Comparison of ENCODE assay signal across 18 cellular contexts in genomic region chr5:152331718-152332117, GRCh38.
DNase-seq lines count a peak whose midpoint lies in the region; ATAC-seq and TF ChIP-seq lines count a peak whose summit lies in the region.
"Had no signal": no experiment of that assay in that cellular context is flagged by ENCODE, and none has a peak within 500 bp of the region (broad histone marks: within the 10 kb centered on the region; RNA-seq: fewer than 3 reads in every experiment).

No MANE protein-coding gene starts in this region.

- no peak for TF ChIP-seq CTCF in endothelial cell (IDR thresholded peaks at IDR 0.05; ENCODE audit: unreplicated experiment)

- H3K4me3 Mint-ChIP-seq in activated CD4-positive, alpha-beta T cell treated with anti-CD3 and anti-CD28 coated beads, Interleukin-2, amount 10 ng/mL, durations not matched to agents 24 days and 14 days = no peak overlapping the region
- no peak overlapping the region for H3K4me3 Mint-ChIP-seq in activated CD4-positive, alpha-beta T cell treated with anti-CD3 and anti-CD28 coated beads for 36 hours
- no peak overlapping the region for H3K4me3 Mint-ChIP-seq in endothelial cell (ENCODE audit: unreplicated experiment)

- peak; percentile 11 for DNase-seq in activated CD4-positive, alpha-beta T cell treated with anti-CD3 and anti-CD28 coated beads, Interleukin-2, amount 10 ng/mL, durations not matched to agents 24 days and 14 days
- no peak for DNase-seq in activated CD4-positive, alpha-beta T cell treated with anti-CD3 and anti-CD28 coated beads for 36 hours
- peak; percentile 14 for DNase-seq in HT1080 (ENCODE audit: low read depth)
- no peak for DNase-seq in endothelial cell (ENCODE audit: low spot score)
- no peak for DNase-seq in COLO829 (ENCODE audit: low spot score)
- no peak for DNase-seq in NCI-H2196 (lab: John Stamatoyannopoulos, UW; ENCODE audit: unreplicated experiment)
- DNase-seq: COR-L47; DMS79; KG1; NCI-H1092 treated with DMSO at 0.1 percent for 48 hours; NCI-H146; NCI-H2029 treated with DMSO at 0.1 percent for 48 hours; NCI-H2171; NCI-H69; NK-92 treated with Interleukin-12 subunit alpha and Interleukin-12 subunit beta, amount 100 ng/mL, for 24 hours had no signal

- no peak for ATAC-seq in activated CD4-positive, alpha-beta T cell treated with anti-CD3 and anti-CD28 coated beads for 36 hours
- ATAC-seq in GM21786 (IDR thresholded peaks at IDR 0.05; ENCODE audit: unreplicated experiment) = no peak
- ATAC-seq: GM12878, HCT116 had no signal

- H3K27ac Mint-ChIP-seq in activated CD4-positive, alpha-beta T cell treated with anti-CD3 and anti-CD28 coated beads, Interleukin-2, amount 10 ng/mL, durations not matched to agents 24 days and 14 days = no peak overlapping the region
- no peak overlapping the region for H3K27ac Mint-ChIP-seq in activated CD4-positive, alpha-beta T cell treated with anti-CD3 and anti-CD28 coated beads for 36 hours
- H3K27ac Mint-ChIP-seq in endothelial cell (ENCODE audit: unreplicated experiment) = peak overlapping the region; percentile 72

- intact Hi-C loops in activated CD4-positive, alpha-beta T cell treated with anti-CD3 and anti-CD28 coated beads, Interleukin-2, amount 10 ng/mL, durations not matched to agents 24 days and 14 days (cut with micrococcal nuclease) = no loop called here
- intact Hi-C loops in activated CD4-positive, alpha-beta T cell treated with anti-CD3 and anti-CD28 coated beads for 36 hours (cut with DNase I, micrococcal nuclease) = no loop called here

- H3K4me1 Mint-ChIP-seq in activated CD4-positive, alpha-beta T cell treated with anti-CD3 and anti-CD28 coated beads, Interleukin-2, amount 10 ng/mL, durations not matched to agents 24 days and 14 days = no peaks in the 10 kb centered on the region
- no peaks in the 10 kb centered on the region for H3K4me1 Mint-ChIP-seq in activated CD4-positive, alpha-beta T cell treated with anti-CD3 and anti-CD28 coated beads for 36 hours
- peaks cover 14% of the 10 kb centered on the region for H3K4me1 Mint-ChIP-seq in endothelial cell (ENCODE audit: unreplicated experiment)

- POLR2A ChIA-PET in activated CD4-positive, alpha-beta T cell treated with anti-CD3 and anti-CD28 coated beads for 36 hours (lab: Charles Lee) = no interaction called here

- H3K36me3 Mint-ChIP-seq in activated CD4-positive, alpha-beta T cell treated with anti-CD3 and anti-CD28 coated beads, Interleukin-2, amount 10 ng/mL, durations not matched to agents 24 days and 14 days (ENCODE audit: low read depth) = no peaks in the 10 kb centered on the region
- no peaks in the 10 kb centered on the region for H3K36me3 Mint-ChIP-seq in activated CD4-positive, alpha-beta T cell treated with anti-CD3 and anti-CD28 coated beads for 36 hours (ENCODE audit: low read depth)
- H3K36me3 Mint-ChIP-seq in endothelial cell (ENCODE audit: low read depth, unreplicated experiment) = peaks cover 3% of the 10 kb centered on the region

- CTCF ChIA-PET in activated CD4-positive, alpha-beta T cell treated with anti-CD3 and anti-CD28 coated beads for 36 hours (lab: Charles Lee) = interaction anchor here (0.7 kb wide), 1 partner anchor 21 kb away, joined by 3 read pairs; no protein-coding TSS in a partner anchor

- no peaks in the 10 kb centered on the region for H3K27me3 Mint-ChIP-seq in activated CD4-positive, alpha-beta T cell treated with anti-CD3 and anti-CD28 coated beads, Interleukin-2, amount 10 ng/mL, durations not matched to agents 24 days and 14 days
- H3K27me3 Mint-ChIP-seq in activated CD4-positive, alpha-beta T cell treated with anti-CD3 and anti-CD28 coated beads for 36 hours = peaks cover 3% of the 10 kb centered on the region
- no peaks in the 10 kb centered on the region for H3K27me3 Mint-ChIP-seq in endothelial cell (ENCODE audit: unreplicated experiment)

- H3K9me3 Mint-ChIP-seq in activated CD4-positive, alpha-beta T cell treated with anti-CD3 and anti-CD28 coated beads, Interleukin-2, amount 10 ng/mL, durations not matched to agents 24 days and 14 days = no peaks in the 10 kb centered on the region
- H3K9me3 Mint-ChIP-seq in activated CD4-positive, alpha-beta T cell treated with anti-CD3 and anti-CD28 coated beads for 36 hours (ENCODE audit: low read depth) = no peaks in the 10 kb centered on the region
- H3K9me3 Mint-ChIP-seq in endothelial cell (ENCODE audit: unreplicated experiment) = no peaks in the 10 kb centered on the region

Comparison
In these comparisons a context has a peak if more than half of its experiments do, and no peak if none do; other contexts are left out.
1. DNase-seq: peak in activated CD4-positive, alpha-beta T cell treated with anti-CD3 and anti-CD28 coated beads, Interleukin-2, amount 10 ng/mL, durations not matched to agents 24 days and 14 days (single experiment) and HT1080 (single experiment); none in activated CD4-positive, alpha-beta T cell treated with anti-CD3 and anti-CD28 coated beads for 36 hours (single experiment), endothelial cell (single experiment), COLO829 (single experiment) and NCI-H2196 (single experiment).